In the genomic region with DNA sequence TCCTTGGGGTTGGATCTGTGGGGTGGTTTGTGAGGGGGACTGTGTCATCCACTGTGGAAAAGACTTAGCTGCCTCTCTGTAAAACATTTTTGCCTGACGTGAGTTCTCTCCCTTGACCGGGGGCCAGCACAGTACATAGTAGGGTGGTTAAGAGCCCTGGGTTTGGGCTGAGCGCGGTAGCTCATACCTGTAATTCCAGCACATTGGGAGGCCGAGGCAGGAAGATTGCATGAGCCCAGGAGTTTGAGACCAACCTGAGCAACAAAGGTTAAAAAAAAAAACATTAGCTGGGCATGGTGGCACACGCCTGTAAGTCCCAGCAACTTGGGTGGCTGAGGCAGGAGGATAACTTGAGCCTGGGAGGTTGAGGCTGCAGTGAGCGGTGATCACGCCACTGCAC, we compare ENCODE assay signal across 11 cellular contexts.
DNase-seq lines count a peak whose midpoint lies in the region; ATAC-seq and TF ChIP-seq lines count a peak whose summit lies in the region.
"Had no signal": no experiment of that assay in that cellular context is flagged by ENCODE, and none has a peak within 500 bp of the region (broad histone marks: within the 10 kb centered on the region; RNA-seq: fewer than 3 reads in every experiment).

No MANE protein-coding gene starts in this region.

- TF ChIP-seq POLR2A in esophagus squamous epithelium (IDR thresholded peaks at IDR 0.05) = no peak

- H3K27me3 ChIP-seq in BLaER1 treated with 17β-estradiol and CSF1 and Interleukin-3, amounts not matched to agents 10 nM and 100 nM = peaks cover 0 to 11% (median 3%) of the 10 kb centered on the region in 11 experiments; a peak in 18 of 22 replicates
- H3K27me3 ChIP-seq in Panc1 (ENCODE audit: control insufficient read depth, insufficient read depth, low read length) (no peaks in the 10 kb centered on the region), esophagus squamous epithelium (no peaks in the 10 kb centered on the region)

- H3K27ac ChIP-seq in BLaER1 treated with 17β-estradiol and CSF1 and Interleukin-3, amounts not matched to agents 10 nM and 100 nM = peak overlapping the region in 4 of 11 experiments; percentile 64 to 91 (median 88); a peak in 3 of 22 replicates
- H3K27ac ChIP-seq in Panc1 (ENCODE audit: low read length) (peak overlapping the region; percentile 75; the same call in 1 of the 2 replicates), esophagus squamous epithelium (peak overlapping the region; percentile 97 to 100 (median 99))

- in situ Hi-C loops in Panc1 (cut with HindIII; ENCODE audit: low pct_unique_long_range_greater_than_20kb, low sequenced_read_pairs) = no loop called here

- H3K4me3 ChIP-seq in BLaER1 treated with 17β-estradiol and CSF1 and Interleukin-3, amounts not matched to agents 10 nM and 100 nM = no peak overlapping the region
- H3K4me3 ChIP-seq in Panc1 (ENCODE audit: low read depth in 2 of 2, low read length in 2 of 2) (no peak overlapping the region), esophagus squamous epithelium (no peak overlapping the region)

- no peaks in the 10 kb centered on the region; a peak in 1 of 22 replicates for H4K20me1 ChIP-seq in BLaER1 treated with 17β-estradiol and CSF1 and Interleukin-3, amounts not matched to agents 10 nM and 100 nM

- BruUV-seq in Panc1 (replicated peaks; lab: Mats Ljungman, UMichigan) = no TSS peak

- no peaks in the 10 kb centered on the region for H3K36me3 ChIP-seq in BLaER1 treated with 17β-estradiol and CSF1 and Interleukin-3, amounts not matched to agents 10 nM and 100 nM
- H3K36me3 ChIP-seq in Panc1 (ENCODE audit: control insufficient read depth, insufficient read depth, low read length) (no peaks in the 10 kb centered on the region; the same call in 1 of the 2 replicates), esophagus squamous epithelium (peaks cover 0 to 5% (median 0%) of the 10 kb centered on the region in 3 donors)

- CTCF ChIA-PET in Panc1 (lab: Charles Lee) = no interaction called here

- H3K4me2 ChIP-seq in BLaER1 treated with 17β-estradiol and CSF1 and Interleukin-3, amounts not matched to agents 10 nM and 100 nM = peak overlapping the region in 10 of 11 experiments; percentile 69 to 90 (median 81); a peak in 14 of 22 replicates

- H3K9me3 ChIP-seq in BLaER1 treated with 17β-estradiol and CSF1 and Interleukin-3, amounts not matched to agents 10 nM and 100 nM (replicated peaks in 1 of 11) = no peaks in the 10 kb centered on the region
- H3K9me3 ChIP-seq in Panc1 (ENCODE audit: control insufficient read depth, insufficient read depth, low read depth, low read length) (no peaks in the 10 kb centered on the region), esophagus squamous epithelium (no peaks in the 10 kb centered on the region)

- no peak for DNase-seq in Panc1 (ENCODE audit: low read depth, low spot score)
- no peak for DNase-seq in esophagus squamous epithelium (lab: John Stamatoyannopoulos, UW)
- DNase-seq in posterior vena cava (ENCODE audit: low spot score) = peak; percentile 18
- DNase-seq in T-helper 9 cell = no peak
- DNase-seq in NCI-H82 (lab: John Stamatoyannopoulos, UW) = no peak
- no peak for DNase-seq in GM19240 (ENCODE audit: insufficient read length, low spot score)
- DNase-seq: DMS53, hypothalamus, small intestine had no signal

- intact Hi-C loops in Panc1 (cut with micrococcal nuclease; ENCODE audit: unreplicated experiment) (no loop called here), esophagus squamous epithelium (cut with DNase I) (no loop called here), posterior vena cava (cut with DNase I) (loop anchor here in 1 of 2 donors (10.0 kb wide), 1 partner anchor 53 kb away; no protein-coding TSS in a partner anchor)

- H3K9ac ChIP-seq in BLaER1 treated with 17β-estradiol and CSF1 and Interleukin-3, amounts not matched to agents 10 nM and 100 nM = peak overlapping the region in 6 of 11 experiments; percentile 67 to 86 (median 84); a peak in 3 of 22 replicates

- H3K4me1 ChIP-seq in BLaER1 treated with 17β-estradiol and CSF1 and Interleukin-3, amounts not matched to agents 10 nM and 100 nM = peaks cover 57 to 84% (median 77%) of the 10 kb centered on the region in 10 experiments
- H3K4me1 ChIP-seq in Panc1 (ENCODE audit: control insufficient read depth, insufficient read depth, low read length) = peaks cover 40% of the 10 kb centered on the region
- H3K4me1 ChIP-seq in esophagus squamous epithelium = peaks cover 71 to 97% (median 84%) of the 10 kb centered on the region in 3 donors

- TF ChIP-seq CTCF in Panc1 (IDR thresholded peaks at IDR 0.05) (no peak), esophagus squamous epithelium (IDR thresholded peaks at IDR 0.05) (no peak)

- 36 to 58% methylated on average over 5 to 8 of the region's 8 CpGs for WGBS in esophagus squamous epithelium, 2 donors

- no peak for ATAC-seq in Panc1
- no peak for ATAC-seq in GM18519 (IDR thresholded peaks at IDR 0.05; ENCODE audit: low FRiP score, unreplicated experiment)

- POLR2A ChIA-PET in Panc1 (lab: Charles Lee) = interaction anchor here (1.3 kb wide), 1 partner anchor 16 kb away, joined by 6 read pairs; no protein-coding TSS in a partner anchor
